ENCODE assay signal across 8 cellular contexts in genomic region chr1:24535021-24535424, GRCh38. TPM values are rescaled to one million over a fixed set of nuclear protein-coding genes. Genes with fewer than 3 reads are reported as not detected.
DNase-seq lines count a peak whose midpoint lies in the region; ATAC-seq, FAIRE-seq and TF ChIP-seq lines count a peak whose summit lies in the region.

No MANE protein-coding gene starts in this region.

- no peaks in the 10 kb centered on the region for H4K20me1 ChIP-seq in K562 (replicated peaks; ENCODE audit: control insufficient read depth, insufficient read depth, low read length)

- H2AK5ac ChIP-seq in mesendoderm (ENCODE audit: low read length) = no peak overlapping the region

- CTCF ChIA-PET in K562 (lab: Yijun Ruan, JAX; ENCODE audit: low intra/inter-chr PET ratio) = no interaction called here

- no peak for TF ChIP-seq CTCF in K562 (IDR thresholded peaks at IDR 0.05 in 2 of 3, conservative IDR thresholded peaks at IDR 0.05 in 1 of 3; ENCODE audit: insufficient read depth in 2 of 3, low read depth in 1 of 3, low read length in 3 of 3)

- intact Hi-C loops in K562 (cut with micrococcal nuclease) = loop anchor here (5.0 kb wide), 1 partner anchor 52 kb away; no protein-coding TSS in a partner anchor

- H3K27me3 ChIP-seq in K562 (ENCODE audit: control insufficient read depth in 2 of 2, insufficient read depth in 2 of 2, low read length in 2 of 2) (peaks cover 8 to 11% of the 10 kb centered on the region in 2 experiments; a peak in 4 of 5 replicates), mesendoderm (ENCODE audit: insufficient read depth, low read length, poor library complexity) (no peaks in the 10 kb centered on the region)

- no peaks in the 10 kb centered on the region for H3K79me2 ChIP-seq in K562 (ENCODE audit: control insufficient read depth, insufficient read depth, low read length)
- no peaks in the 10 kb centered on the region for H3K79me2 ChIP-seq in mesendoderm (ENCODE audit: control insufficient read depth, insufficient read depth, low read length)

- no peak overlapping the region for H3K4ac ChIP-seq in mesendoderm (ENCODE audit: low read depth, low read length)

- POLR2A ChIA-PET in K562 (lab: Yijun Ruan, JAX) = interaction anchor here (0.9 to 1.2 kb wide), 2 partner anchors 17 to 52 kb away, joined by 3 to 4 read pairs; no protein-coding TSS in a partner anchor

- no peak overlapping the region for H3K23ac ChIP-seq in mesendoderm (ENCODE audit: low read length)

- no peak overlapping the region for H2BK5ac ChIP-seq in mesendoderm (ENCODE audit: low read length)

- H4K5ac ChIP-seq in mesendoderm (ENCODE audit: low read length) = no peak overlapping the region

- BruUV-seq in K562 (replicated peaks; lab: Mats Ljungman, UMichigan) = no TSS peak

- DNase-seq in T-helper 9 cell = peak; percentile 66
- DNase-seq in K562 (ENCODE audit: extremely low read depth in 1 of 4, low spot score in 3 of 4) = peak in 1 of 4 experiments; percentile 13
- peak; percentile 47 for DNase-seq in stimulated activated CD8-positive, alpha-beta memory T cell treated with anti-CD3 and anti-CD28 coated beads, Interleukin-12 subunit alpha, Interleukin-12 subunit beta, amount 100 ng/mL, for 24 hours (ENCODE audit: extremely low read depth)
- no peak for DNase-seq in urothelium cell line (ENCODE audit: low spot score)
- DNase-seq in mesendoderm = no peak
- no peak for DNase-seq in kidney tubule cell (ENCODE audit: low spot score)
- no peak for DNase-seq in middle frontal gyrus (ENCODE audit: extremely low spot score, low spot score)

- TF ChIP-seq EP300 in K562 (IDR thresholded peaks at IDR 0.05; ENCODE audit: low read length) = no peak

- H3K18ac ChIP-seq in mesendoderm (ENCODE audit: low read length) = no peak overlapping the region

- no peak for TF ChIP-seq RAD21 in K562 (CRISPR knock-in tag; conservative IDR thresholded peaks at IDR 0.05 in 1 of 2, IDR thresholded peaks at IDR 0.05 in 1 of 2)

- no peak overlapping the region for H2BK120ac ChIP-seq in mesendoderm (ENCODE audit: low read depth, low read length)

- ATAC-seq in GM19463 (IDR thresholded peaks at IDR 0.05; ENCODE audit: unreplicated experiment) (peak; percentile 58), K562 (peak; percentile 80)

- H3K4me1 ChIP-seq in K562 (replicated peaks in 1 of 2; ENCODE audit: control insufficient read depth in 2 of 2, insufficient read depth in 2 of 2, low read length in 2 of 2) = peaks cover 5 to 15% of the 10 kb centered on the region in 2 experiments; a peak in 4 of 5 replicates
- no peaks in the 10 kb centered on the region for H3K4me1 ChIP-seq in mesendoderm (ENCODE audit: control insufficient read depth, low read depth, low read length)

- H3K9ac ChIP-seq in K562 (ENCODE audit: insufficient read depth in 1 of 2, low read depth in 2 of 2, low read length in 2 of 2) = peak overlapping the region in 1 of 2 experiments; percentile 80; a peak in 2 of 4 replicates
- no peak overlapping the region for H3K9ac ChIP-seq in mesendoderm (ENCODE audit: low read length)

- H3K9me3 ChIP-seq in K562 (replicated peaks; ENCODE audit: control insufficient read depth, insufficient read depth, low read depth, low read length) = no peaks in the 10 kb centered on the region

- no peak overlapping the region for H3K56ac ChIP-seq in mesendoderm (ENCODE audit: low read length)

- H4K8ac ChIP-seq in mesendoderm (ENCODE audit: low read depth, low read length) = no peak overlapping the region

- H3K27ac ChIP-seq in K562 (ENCODE audit: extremely low read depth, low read depth, low read length) = no peak overlapping the region
- no peak overlapping the region for H3K27ac ChIP-seq in mesendoderm (ENCODE audit: low read depth, low read length)

- no peak for TF ChIP-seq POLR2A in K562 (conservative IDR thresholded peaks at IDR 0.05)

- H3K36me3 ChIP-seq in K562 (ENCODE audit: control insufficient read depth, insufficient read depth, low read length) = no peaks in the 10 kb centered on the region
- no peaks in the 10 kb centered on the region for H3K36me3 ChIP-seq in mesendoderm (ENCODE audit: control insufficient read depth, insufficient read depth, low read length)

- H3K9me1 ChIP-seq in K562 (ENCODE audit: control insufficient read depth, insufficient read depth, low read length) = no peaks in the 10 kb centered on the region

- FAIRE-seq in K562 (lab: Jason Lieb, UNC) (no peak), urothelium cell line (lab: Jason Lieb, UNC) (no peak)

- in situ Hi-C loops in K562 (cut with MboI) = no loop called here

- peak overlapping the region; percentile 71 for H2AFZ ChIP-seq in K562 (ENCODE audit: low read depth, low read length)

- H2BK15ac ChIP-seq in mesendoderm (replicated peaks; ENCODE audit: low read depth) = no peak overlapping the region

- H3K4me2 ChIP-seq in K562 (ENCODE audit: insufficient read depth, low read length) = 0 out of 2 replicates have a peak overlapping the region, but pooled peaks have one; percentile 7
- no peak overlapping the region for H3K4me2 ChIP-seq in mesendoderm (ENCODE audit: low read length)

- H3K4me3 ChIP-seq in K562 (0 out of 2 replicates have a peak overlapping the region, but pooled peaks have one; percentile 1), mesendoderm (ENCODE audit: low read length) (no peak overlapping the region)

- no peaks in the 10 kb centered on the region for H3K79me1 ChIP-seq in mesendoderm (ENCODE audit: low read length)

- 37% methylated on average over 21 of the region's 21 CpGs for WGBS in K562 (ENCODE audit: insufficient coverage, low coverage, missing lambda C conversion rate)
- no CpG with 5 or more reads among the region's 21 CpGs for WGBS in mesendoderm (ENCODE audit: extremely low coverage, insufficient coverage, low lambda C conversion rate)

TF ChIP-seq in K562, 482 proteins besides CTCF, POLR2A, EP300 and RAD21 (continues in another document):
- TF ChIP-seq SOX6 (IDR thresholded peaks at IDR 0.05) = no peak
- no peak for TF ChIP-seq BRD9 (IDR thresholded peaks at IDR 0.05; ENCODE audit: low read depth, partially characterized antibody)

RNA-seq across cellular contexts. Expression of gene NCMAP, which starts 20.9 kb away (rescaled TPM):
- not detected in 2 replicates for total RNA-seq in K562 (2011; cell fraction: chromatin; rRNA removed; ENCODE audit: low replicate concordance)
- not detected in 2 replicates for total RNA-seq in K562 (2011; cell fraction: nucleolus; rRNA removed)
- not detected in 2 replicates for total RNA-seq in K562 (2011; cell fraction: nucleoplasm; rRNA removed)
- total RNA-seq in K562 (2014; rRNA removed) (not detected in 2 replicates), K562 (2014; rRNA removed; fragmentation: Illumina TruSeq; extraction: Trizol) (not detected in 2 replicates), K562 (2015; rRNA removed; fragmentation: Illumina TruSeq; extraction: Trizol) (not detected in 2 replicates), K562 (2021) (not detected in 2 replicates)
- polyA plus RNA-seq in K562 (2011; rRNA removed) (not detected in 2 replicates), K562 (2014; fragmentation: Illumina TruSeq; extraction: Trizol) (not detected in 2 replicates), K562 (2014; fragmentation: Nextera tagmentation; extraction: Ambion mirVana) (under 1 TPM in 1 of 2 experiments, not detected in 1; 0.03 TPM), K562 (2014; rRNA removed) (not detected in 2 replicates)
- 0.01 TPM in 1 of 2 replicates, not detected in the other for polyA plus RNA-seq in K562 (2011; cell fraction: cytosol; rRNA removed)
- not detected in 2 replicates for polyA plus RNA-seq in K562 (2011; cell fraction: nucleus; rRNA removed)
- polyA plus RNA-seq in K562 (2012) = 0.03 TPM in 1 of 2 replicates, not detected in the other
- not detected in 2 replicates for polyA minus RNA-seq in K562 (2011; rRNA and poly(A)+ RNA removed)
- polyA minus RNA-seq in K562 (2011; cell fraction: cytosol; rRNA and poly(A)+ RNA removed) = not detected in 2 replicates
- not detected in 2 replicates for polyA minus RNA-seq in K562 (2011; cell fraction: nucleus; rRNA and poly(A)+ RNA removed)
- 0.01 TPM for polyA plus RNA-seq in mesendoderm (2013, experiment 1 of 2)
- polyA plus RNA-seq in mesendoderm (2013, experiment 2 of 2) = 0.01 TPM

RNA-seq across cellular contexts. Expression of gene RCAN3, which starts 32.4 kb away (rescaled TPM):
- total RNA-seq in K562 (2011; cell fraction: chromatin; rRNA removed; ENCODE audit: low replicate concordance) = 0.09 and 0.51 TPM in 2 replicates
- total RNA-seq in K562 (2011; cell fraction: nucleolus; rRNA removed) = under 0.01 TPM in 1 of 2 replicates, not detected in the other
- 0.23 and 0.37 TPM in 2 replicates for total RNA-seq in K562 (2011; cell fraction: nucleoplasm; rRNA removed)
- total RNA-seq in K562 (2014; rRNA removed) (0.24 and 1.4 TPM in 2 replicates), K562 (2014; rRNA removed; fragmentation: Illumina TruSeq; extraction: Trizol) (0.29 and 0.33 TPM in 2 replicates), K562 (2015; rRNA removed; fragmentation: Illumina TruSeq; extraction: Trizol) (0.26 and 0.43 TPM in 2 replicates), K562 (2021) (0.42 and 0.84 TPM in 2 replicates)
- polyA plus RNA-seq in K562 (2011; rRNA removed) (0.07 and 0.45 TPM in 2 replicates), K562 (2014; fragmentation: Illumina TruSeq; extraction: Trizol) (0.43 and 0.55 TPM in 2 replicates), K562 (2014; fragmentation: Nextera tagmentation; extraction: Ambion mirVana) (under 1 TPM; 0.10 to 0.11 TPM), K562 (2014; rRNA removed) (0.23 and 1.4 TPM in 2 replicates)
- polyA plus RNA-seq in K562 (2011; cell fraction: cytosol; rRNA removed) = 0.09 and 0.16 TPM in 2 replicates
- polyA plus RNA-seq in K562 (2011; cell fraction: nucleus; rRNA removed) = 0.27 and 0.36 TPM in 2 replicates
- 0.58 and 0.69 TPM in 2 replicates for polyA plus RNA-seq in K562 (2012)
- polyA minus RNA-seq in K562 (2011; rRNA and poly(A)+ RNA removed) = 0.18 and 0.35 TPM in 2 replicates
- 1.4 TPM in 1 of 2 replicates, not detected in the other for polyA minus RNA-seq in K562 (2011; cell fraction: cytosol; rRNA and poly(A)+ RNA removed)
- not detected in 2 replicates for polyA minus RNA-seq in K562 (2011; cell fraction: nucleus; rRNA and poly(A)+ RNA removed)
- 13.0 TPM for polyA plus RNA-seq in mesendoderm (2013, experiment 1 of 2)
- 13.4 TPM for polyA plus RNA-seq in mesendoderm (2013, experiment 2 of 2)

Comparison
In these comparisons a context has a peak if more than half of its experiments do, and no peak if none do; other contexts are left out.
1. DNase-seq: peak in T-helper 9 cell (single experiment) and stimulated activated CD8-positive, alpha-beta memory T cell treated with anti-CD3 and anti-CD28 coated beads, Interleukin-12 subunit alpha, Interleukin-12 subunit beta, amount 100 ng/mL, for 24 hours (single experiment); none in urothelium cell line (single experiment), mesendoderm (single experiment), kidney tubule cell (single experiment) and middle frontal gyrus (single experiment).